In the genomic region with DNA sequence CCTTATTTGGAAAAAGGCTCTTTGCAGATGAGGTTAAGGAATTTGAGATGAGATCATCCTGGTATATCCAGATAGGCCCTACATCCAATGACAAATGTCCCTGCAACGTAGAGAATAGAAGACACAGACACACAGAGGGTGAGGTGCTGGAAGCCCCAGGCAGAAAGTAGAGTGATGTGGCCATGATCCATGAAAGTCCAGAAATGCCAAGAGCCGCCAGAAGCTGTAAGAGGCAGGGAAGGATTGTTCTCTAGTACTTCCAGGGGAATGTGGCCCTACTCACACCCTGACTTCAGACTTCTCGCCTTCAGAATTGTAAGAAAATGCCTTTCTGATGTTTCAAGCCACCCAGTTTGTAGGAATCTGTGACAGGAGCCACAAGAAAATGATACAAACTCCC, we compare ENCODE assay signal across 9 cellular contexts. TPM values are rescaled to one million over a fixed set of nuclear protein-coding genes. Genes with fewer than 3 reads are reported as not detected.
A peak's percentile ranks its signal among the peaks of the same experiment; 100 is the strongest.
DNase-seq lines count a peak whose midpoint lies in the region; ATAC-seq and TF ChIP-seq lines count a peak whose summit lies in the region.
"Not testable (repeated sequence)": the region's sequence is repeated elsewhere in the genome, so short reads cannot be mapped to it uniquely, and the experiment has no call there.
"Had no signal": no experiment of that assay in that cellular context is flagged by ENCODE, and none has a peak within 500 bp of the region (broad histone marks: within the 10 kb centered on the region; RNA-seq: fewer than 3 reads in every experiment).

No MANE protein-coding gene starts in this region.

- DNase-seq in ELF-1 (ENCODE audit: low read depth, low spot score), result peak; percentile 33
- peak; percentile 5 for DNase-seq in HT1080 (ENCODE audit: low read depth)
- DNase-seq in RWPE2 (ENCODE audit: low spot score); body of pancreas; aorta: not testable (repeated sequence)
- peak; percentile 14 for DNase-seq in fibroblast of peridontal ligament (ENCODE audit: extremely low read depth)
- peak; percentile 45 for DNase-seq in kidney tubule cell (ENCODE audit: low spot score)
- DNase-seq in trophoblast cell, result peak; percentile 87 to 94

- not testable (repeated sequence) for H3K18ac ChIP-seq in trophoblast cell (ENCODE audit: low read length)

- H4K12ac ChIP-seq in trophoblast cell (ENCODE audit: low read depth, low read length), result not testable (repeated sequence)

- ATAC-seq in RWPE2 (ENCODE audit: low read depth), result peak; percentile 62
- peak; percentile 4 for ATAC-seq in body of pancreas
- ATAC-seq in aorta (ENCODE audit: low FRiP score), result peak; percentile 46

- H3K9me3 ChIP-seq in RWPE2 (ENCODE audit: severe bottlenecking); body of pancreas; trophoblast cell (ENCODE audit: insufficient read depth, low read depth, low read length); aorta (ENCODE audit: control insufficient read depth, low read length): not testable (repeated sequence)

- not testable (repeated sequence) for H3K36me3 ChIP-seq in RWPE2 (ENCODE audit: low read depth); trophoblast cell (ENCODE audit: control insufficient read depth in 1 of 2, insufficient read depth in 2 of 2, low read length in 2 of 2); aorta (ENCODE audit: control insufficient read depth in 1 of 2, insufficient read depth in 2 of 2, low read length in 1 of 2)
- H3K36me3 ChIP-seq in body of pancreas (replicated peaks in 1 of 2; ENCODE audit: insufficient read depth in 1 of 2, low read depth in 2 of 2), result peaks cover 6 to 10% of the 10 kb centered on the region in 2 donors

- not testable (repeated sequence) for TF ChIP-seq POLR2A in body of pancreas (IDR thresholded peaks at IDR 0.05)

- H4K8ac ChIP-seq in trophoblast cell (ENCODE audit: low read depth, low read length), result not testable (repeated sequence)

- not testable (repeated sequence) for H2AK5ac ChIP-seq in trophoblast cell (ENCODE audit: low read length)

- not testable (repeated sequence) for H3K27ac ChIP-seq in RWPE2 (ENCODE audit: poor library complexity, severe bottlenecking); trophoblast cell (ENCODE audit: low read depth, low read length)
- H3K27ac ChIP-seq in body of pancreas (peak overlapping the region in 3 of 4 donors; percentile 75 to 85 (median 79)), aorta (ENCODE audit: low read depth in 1 of 2, low read length in 2 of 2) (peak overlapping the region in 1 of 2 donors; percentile 59)

- not testable (repeated sequence) for H3K27me3 ChIP-seq in RWPE2 (ENCODE audit: insufficient read depth, poor library complexity, severe bottlenecking); body of pancreas; trophoblast cell (ENCODE audit: insufficient read depth, low read length); aorta (ENCODE audit: control insufficient read depth in 1 of 2, insufficient read depth in 2 of 2, low read length in 1 of 2)

- not testable (repeated sequence) for H3K4ac ChIP-seq in trophoblast cell (ENCODE audit: low read depth, low read length)

- H4K91ac ChIP-seq in trophoblast cell (ENCODE audit: low read depth, low read length), result not testable (repeated sequence)

- H2BK120ac ChIP-seq in trophoblast cell (ENCODE audit: insufficient read depth, low read length, poor library complexity), result not testable (repeated sequence)

- not testable (repeated sequence) for H3K79me1 ChIP-seq in trophoblast cell (ENCODE audit: low read length)

- H2BK12ac ChIP-seq in trophoblast cell (ENCODE audit: low read length), result not testable (repeated sequence)

- not testable (repeated sequence) for H3K9ac ChIP-seq in trophoblast cell (ENCODE audit: low read length)

- not testable (repeated sequence) for H2AFZ ChIP-seq in trophoblast cell (ENCODE audit: insufficient read depth, low read length, poor library complexity)

- not testable (repeated sequence) for H3K4me3 ChIP-seq in RWPE2 (ENCODE audit: severe bottlenecking); body of pancreas; trophoblast cell (ENCODE audit: low read depth, low read length); aorta (ENCODE audit: low read length in 2 of 2)

- not testable (repeated sequence) for H3K4me1 ChIP-seq in RWPE2 (ENCODE audit: insufficient read depth, poor library complexity, severe bottlenecking); trophoblast cell (ENCODE audit: control insufficient read depth in 1 of 2, insufficient read depth in 2 of 2, low read length in 2 of 2); aorta (ENCODE audit: control insufficient read depth in 1 of 2, insufficient read depth in 2 of 2, low read length in 2 of 2)
- peaks cover 64% of the 10 kb centered on the region for H3K4me1 ChIP-seq in body of pancreas

- not testable (repeated sequence) for H3K14ac ChIP-seq in trophoblast cell (ENCODE audit: low read length)

- not testable (repeated sequence) for H3K79me2 ChIP-seq in trophoblast cell (ENCODE audit: control insufficient read depth, insufficient read depth, low read length, poor library complexity)

- TF ChIP-seq CTCF in RWPE2 (IDR thresholded peaks at IDR 0.05; ENCODE audit: poor library complexity, severe bottlenecking); body of pancreas (IDR thresholded peaks at IDR 0.05): not testable (repeated sequence)

- intact Hi-C loops in body of pancreas (cut with DNase I); aorta (cut with DNase I): not testable (repeated sequence)

- H3K4me2 ChIP-seq in trophoblast cell (ENCODE audit: low read length), result not testable (repeated sequence)

- H2BK5ac ChIP-seq in trophoblast cell (ENCODE audit: low read depth, low read length, poor library complexity), result not testable (repeated sequence)

- not testable (repeated sequence) for H3K23ac ChIP-seq in trophoblast cell (ENCODE audit: low read length)

- WGBS in body of pancreas, 2 donors, result 44 to 48% methylated on average over 3 of the region's 3 CpGs
- no CpG with 5 or more reads among the region's 3 CpGs for WGBS in trophoblast cell (ENCODE audit: extremely low coverage, insufficient coverage, insufficient read length)
- WGBS in aorta, 2 donors, result 2 to 10% methylated on average over 3 of the region's 3 CpGs

RNA-seq across cellular contexts. Expression of a gene that starts 15.9 kb away (rescaled TPM):
- total RNA-seq in HT1080 (2014; rRNA removed; shearing (Covaris generic)), result not detected in 2 replicates
- not detected in 2 replicates for polyA plus RNA-seq in HT1080 (2015; cell fraction: cytosol; rRNA removed)
- polyA plus RNA-seq in HT1080 (2015; cell fraction: nucleus; rRNA removed), result not detected in 2 replicates
- total RNA-seq in body of pancreas (10 to 100 TPM; 73.7 to 76.1 TPM), aorta (not detected)
- polyA plus RNA-seq in trophoblast cell (2013), result 0.10 and 0.21 TPM in 2 replicates
- polyA plus RNA-seq in aorta, result 10 to 100 TPM in 1 of 2 donors, not detected in 1; 12.6 TPM
- polyA plus RNA-seq: CD14-positive monocyte had no signal

RNA-seq across cellular contexts. Expression of a gene that starts 56.3 kb away (rescaled TPM):
- total RNA-seq in HT1080 (2014; rRNA removed; shearing (Covaris generic)), result not detected in 2 replicates
- not detected in 2 replicates for polyA plus RNA-seq in HT1080 (2015; cell fraction: cytosol; rRNA removed)
- polyA plus RNA-seq in HT1080 (2015; cell fraction: nucleus; rRNA removed), result not detected in 2 replicates
- total RNA-seq in body of pancreas, result 10 to 100 TPM; 33.2 to 54.1 TPM
- polyA plus RNA-seq in trophoblast cell (2013), result 0.15 and 0.21 TPM in 2 replicates
- 1 to 10 TPM in 1 of 2 donors, not detected in 1; 1.7 TPM for total RNA-seq in aorta
- polyA plus RNA-seq in aorta, result 100 to 1,000 TPM in 1 of 2 donors, not detected in 1; 248 TPM
- polyA plus RNA-seq: CD14-positive monocyte had no signal

Comparison
In these comparisons a context has a peak if more than half of its experiments do, and no peak if none do; other contexts are left out.
1. ATAC-seq: peak in every context shown above with its lines; median percentile 62 in RWPE2; 46 in aorta; 4 in body of pancreas.
2. RNA of a gene that starts 15.9 kb away (total RNA-seq): 73.7 to 76.1 TPM in body of pancreas; not detected in HT1080 and not detected in aorta; every median in the first group is over 10 times any median in the second.
3. RNA of a gene that starts 56.3 kb away (total RNA-seq): 33.2 to 54.1 TPM in body of pancreas; 1.7 TPM in aorta and not detected in HT1080; every median in the first group is over 10 times any median in the second.